Comparison of ENCODE assay signal across 2 cellular contexts in the genomic region with DNA sequence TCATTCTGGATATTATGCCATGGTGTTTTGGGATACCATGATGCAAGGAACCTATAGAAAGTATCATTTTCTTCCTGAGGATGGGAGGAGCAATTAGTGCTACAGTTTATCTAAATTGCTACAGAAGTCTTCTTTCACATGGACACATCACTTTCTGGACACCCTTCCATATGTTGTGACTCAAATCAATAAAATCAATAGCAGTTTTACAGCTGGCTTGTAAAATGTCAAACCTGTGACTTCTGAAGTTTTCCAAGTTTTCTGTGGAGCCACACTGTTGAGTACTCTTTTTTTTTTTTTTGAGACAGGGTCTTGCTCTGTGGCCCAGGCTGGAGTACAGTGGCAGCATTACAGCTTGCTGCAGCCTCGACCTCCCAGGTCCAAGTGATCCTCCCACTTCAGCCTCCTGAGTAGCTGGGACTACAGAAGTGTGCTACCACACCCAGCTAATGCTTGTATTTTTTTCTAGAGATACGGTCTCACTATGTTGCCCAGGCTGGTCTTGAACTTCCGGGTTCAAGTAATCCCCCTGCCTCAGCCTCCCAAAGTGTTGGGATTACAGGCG.
TF ChIP-seq lines count a peak whose summit lies in the region.

No MANE protein-coding gene starts in this region.

TF ChIP-seq in HepG2, 621 proteins besides CTCF, POLR2A, EP300 and RAD21 (continued from another document):
- TF ChIP-seq, protein P1, sequence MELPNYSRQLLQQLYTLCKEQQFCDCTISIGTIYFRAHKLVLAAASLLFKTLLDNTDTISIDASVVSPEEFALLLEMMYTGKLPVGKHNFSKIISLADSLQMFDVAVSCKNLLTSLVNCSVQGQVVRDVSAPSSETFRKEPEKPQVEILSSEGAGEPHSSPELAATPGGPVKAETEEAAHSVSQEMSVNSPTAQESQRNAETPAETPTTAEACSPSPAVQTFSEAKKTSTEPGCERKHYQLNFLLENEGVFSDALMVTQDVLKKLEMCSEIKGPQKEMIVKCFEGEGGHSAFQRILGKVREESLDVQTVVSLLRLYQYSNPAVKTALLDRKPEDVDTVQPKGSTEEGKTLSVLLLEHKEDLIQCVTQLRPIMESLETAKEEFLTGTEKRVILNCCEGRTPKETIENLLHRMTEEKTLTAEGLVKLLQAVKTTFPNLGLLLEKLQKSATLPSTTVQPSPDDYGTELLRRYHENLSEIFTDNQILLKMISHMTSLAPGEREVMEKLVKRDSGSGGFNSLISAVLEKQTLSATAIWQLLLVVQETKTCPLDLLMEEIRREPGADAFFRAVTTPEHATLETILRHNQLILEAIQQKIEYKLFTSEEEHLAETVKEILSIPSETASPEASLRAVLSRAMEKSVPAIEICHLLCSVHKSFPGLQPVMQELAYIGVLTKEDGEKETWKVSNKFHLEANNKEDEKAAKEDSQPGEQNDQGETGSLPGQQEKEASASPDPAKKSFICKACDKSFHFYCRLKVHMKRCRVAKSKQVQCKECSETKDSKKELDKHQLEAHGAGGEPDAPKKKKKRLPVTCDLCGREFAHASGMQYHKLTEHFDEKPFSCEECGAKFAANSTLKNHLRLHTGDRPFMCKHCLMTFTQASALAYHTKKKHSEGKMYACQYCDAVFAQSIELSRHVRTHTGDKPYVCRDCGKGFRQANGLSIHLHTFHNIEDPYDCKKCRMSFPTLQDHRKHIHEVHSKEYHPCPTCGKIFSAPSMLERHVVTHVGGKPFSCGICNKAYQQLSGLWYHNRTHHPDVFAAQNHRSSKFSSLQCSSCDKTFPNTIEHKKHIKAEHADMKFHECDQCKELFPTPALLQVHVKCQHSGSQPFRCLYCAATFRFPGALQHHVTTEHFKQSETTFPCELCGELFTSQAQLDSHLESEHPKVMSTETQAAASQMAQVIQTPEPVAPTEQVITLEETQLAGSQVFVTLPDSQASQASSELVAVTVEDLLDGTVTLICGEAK (IDR thresholded peaks at IDR 0.05), result no peak
- TF ChIP-seq, protein P1 (CRISPR knock-in tag; IDR thresholded peaks at IDR 0.05), result no peak

TF ChIP-seq in HEK293T, 16 proteins besides CTCF, POLR2A, EP300 and RAD21 (continued from another document):
- TF ChIP-seq, protein P2, sequence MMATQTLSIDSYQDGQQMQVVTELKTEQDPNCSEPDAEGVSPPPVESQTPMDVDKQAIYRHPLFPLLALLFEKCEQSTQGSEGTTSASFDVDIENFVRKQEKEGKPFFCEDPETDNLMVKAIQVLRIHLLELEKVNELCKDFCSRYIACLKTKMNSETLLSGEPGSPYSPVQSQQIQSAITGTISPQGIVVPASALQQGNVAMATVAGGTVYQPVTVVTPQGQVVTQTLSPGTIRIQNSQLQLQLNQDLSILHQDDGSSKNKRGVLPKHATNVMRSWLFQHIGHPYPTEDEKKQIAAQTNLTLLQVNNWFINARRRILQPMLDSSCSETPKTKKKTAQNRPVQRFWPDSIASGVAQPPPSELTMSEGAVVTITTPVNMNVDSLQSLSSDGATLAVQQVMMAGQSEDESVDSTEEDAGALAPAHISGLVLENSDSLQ (IDR thresholded peaks at IDR 0.05), result no peak
- no peak for TF ChIP-seq BHLHE40 (IDR thresholded peaks at IDR 0.05; ENCODE audit: borderline replicate concordance)
- TF ChIP-seq L3MBTL2 (conservative IDR thresholded peaks at IDR 0.05), result no peak
- TF ChIP-seq FOXM1 (IDR thresholded peaks at IDR 0.05; ENCODE audit: borderline replicate concordance), result no peak
- no peak for TF ChIP-seq CTBP1 (IDR thresholded peaks at IDR 0.05; ENCODE audit: borderline replicate concordance)
- no peak for TF ChIP-seq HDGF (IDR thresholded peaks at IDR 0.05; ENCODE audit: borderline replicate concordance)
- no peak for TF ChIP-seq TARDBP (IDR thresholded peaks at IDR 0.05)
- TF ChIP-seq ZNF384 (IDR thresholded peaks at IDR 0.05), result no peak
- no peak for TF ChIP-seq ARNT (IDR thresholded peaks at IDR 0.05)
